ENCODE assay signal across 27 cellular contexts in genomic region chr13:90824027-90824426, GRCh38.
"Had no signal": no experiment of that assay in that cellular context is flagged by ENCODE, and none has a peak within 500 bp of the region (broad histone marks: within the 10 kb centered on the region; RNA-seq: fewer than 3 reads in every experiment).

No MANE protein-coding gene starts in this region.

- H3K27me3 Mint-ChIP-seq: activated CD4-positive, alpha-beta T cell treated with anti-CD3 and anti-CD28 coated beads, Interleukin-2, amount 10 ng/mL, durations not matched to agents 24 days and 14 days; activated T-cell treated with anti-CD3 and anti-CD28 coated beads, Interleukin-2, amount 50 U/mL, for 24 hours had no signal

- ATAC-seq: activated CD8-positive, alpha-beta T cell treated with anti-CD3 and anti-CD28 coated beads, Interleukin-2, amount 10 ng/mL, durations not matched to agents 7 days and 5 days; activated naive CD4-positive, alpha-beta T cell treated with anti-CD3 and anti-CD28 coated beads, Interleukin-2, amount 50 U/mL, for 72 hours; body of pancreas; PC-3 had no signal

- H3K27me3 ChIP-seq: adrenal gland, body of pancreas, breast epithelium, Peyer's patch, SJSA1 had no signal

- H3K4me1 Mint-ChIP-seq: activated CD4-positive, alpha-beta T cell treated with anti-CD3 and anti-CD28 coated beads, Interleukin-2, amount 10 ng/mL, durations not matched to agents 24 days and 14 days had no signal

- H3K27ac Mint-ChIP-seq: activated CD4-positive, alpha-beta T cell treated with anti-CD3 and anti-CD28 coated beads, Interleukin-2, amount 10 ng/mL, durations not matched to agents 24 days and 14 days; activated CD8-positive, alpha-beta T cell treated with anti-CD3 and anti-CD28 coated beads, Interleukin-2, amount 10 ng/mL, durations not matched to agents 7 days and 5 days; activated naive CD4-positive, alpha-beta T cell treated with anti-CD3 and anti-CD28 coated beads for 36 hours; activated naive CD4-positive, alpha-beta T cell treated with anti-CD3 and anti-CD28 coated beads, Interleukin-2, amount 50 U/mL, for 72 hours; activated T-cell treated with anti-CD3 and anti-CD28 coated beads, Interleukin-2, amount 50 U/mL, for 24 hours; activated T-helper 1 cell treated with anti-CD3 and anti-CD28 coated beads, Interleukin-12 subunit alpha, Interleukin-12 subunit beta, Interleukin-2, Interleukin-4 antibody, amounts not matched to agents 30 ng/mL and 10 ng/mL and 1 ng/mL, durations not matched to agents 14 hours and 24 hours and 36 hours; T-helper 1 cell treated with Interleukin-12 subunit alpha and Interleukin-12 subunit beta and Interleukin-4 antibody, amounts not matched to agents 30 μg/mL and 1 μg/mL, for 36 hours; T-helper 2 cell treated with Interferon-gamma antibody and Interleukin-4, amounts not matched to agents 5 μg/mL and 100 μg/mL, for 36 hours had no signal

- DNase-seq: activated CD4-positive, alpha-beta T cell treated with anti-CD3 and anti-CD28 coated beads, Interleukin-2, amount 10 ng/mL, durations not matched to agents 24 days and 14 days; activated CD4-positive, alpha-beta T cell treated with anti-CD3 and anti-CD28 coated beads, Interleukin-2, amount 50 U/mL, for 48 hours; activated CD8-positive, alpha-beta T cell treated with anti-CD3 and anti-CD28 coated beads, Interleukin-2, amount 10 ng/mL, durations not matched to agents 7 days and 5 days; activated gamma-delta T cell treated with Interleukin-2 at 50 U/mL for 16 hours; activated naive CD4-positive, alpha-beta T cell treated with anti-CD3 and anti-CD28 coated beads for 36 hours; activated T-cell treated with anti-CD3 and anti-CD28 coated beads, Interleukin-2, amount 50 U/mL, for 24 hours; adrenal gland; body of pancreas; NCI-H1105; NCI-H1436; NCI-H1694 treated with DMSO at 0.1 percent for 48 hours; NCI-H2029; NCI-H510A; NCI-H526; NCI-H748 treated with DMSO at 0.1 percent for 48 hours; NK-92 treated with Interleukin-12 subunit alpha and Interleukin-12 subunit beta, amount 100 ng/mL, for 24 hours; PC-3; Peyer's patch; RPMI8226; SHP77 treated with DMSO at 0.1 percent for 48 hours; SK-N-SH had no signal

- H3K36me3 Mint-ChIP-seq: activated naive CD4-positive, alpha-beta T cell treated with anti-CD3 and anti-CD28 coated beads, Interleukin-2, amount 50 U/mL, for 72 hours had no signal

- H3K4me1 ChIP-seq: adrenal gland, body of pancreas, breast epithelium, Peyer's patch, SJSA1 had no signal

- H3K4me3 ChIP-seq: adrenal gland, body of pancreas, breast epithelium, Peyer's patch, SJSA1 had no signal

- H3K9me3 ChIP-seq: adrenal gland, body of pancreas, breast epithelium, Peyer's patch, SJSA1, SK-N-SH had no signal

- H3K36me3 ChIP-seq: adrenal gland, breast epithelium, Peyer's patch, SJSA1 had no signal

- H3K4me3 Mint-ChIP-seq: activated CD4-positive, alpha-beta T cell treated with anti-CD3 and anti-CD28 coated beads, Interleukin-2, amount 10 ng/mL, durations not matched to agents 24 days and 14 days; activated CD8-positive, alpha-beta T cell treated with anti-CD3 and anti-CD28 coated beads, Interleukin-2, amount 10 ng/mL, durations not matched to agents 7 days and 5 days; activated naive CD4-positive, alpha-beta T cell treated with anti-CD3 and anti-CD28 coated beads for 36 hours; activated T-cell treated with anti-CD3 and anti-CD28 coated beads, Interleukin-2, amount 50 U/mL, for 24 hours; activated T-helper 1 cell treated with anti-CD3 and anti-CD28 coated beads, Interleukin-12 subunit alpha, Interleukin-12 subunit beta, Interleukin-2, Interleukin-4 antibody, amounts not matched to agents 30 ng/mL and 10 ng/mL and 1 ng/mL, durations not matched to agents 14 hours and 24 hours and 36 hours; T-helper 1 cell treated with Interleukin-12 subunit alpha and Interleukin-12 subunit beta and Interleukin-4 antibody, amounts not matched to agents 30 μg/mL and 1 μg/mL, for 36 hours; T-helper 2 cell treated with Interferon-gamma antibody and Interleukin-4, amounts not matched to agents 5 μg/mL and 100 μg/mL, for 36 hours had no signal

- H3K9me3 Mint-ChIP-seq: activated CD4-positive, alpha-beta T cell treated with anti-CD3 and anti-CD28 coated beads, Interleukin-2, amount 10 ng/mL, durations not matched to agents 24 days and 14 days; activated naive CD4-positive, alpha-beta T cell treated with anti-CD3 and anti-CD28 coated beads for 36 hours; activated T-cell treated with anti-CD3 and anti-CD28 coated beads, Interleukin-2, amount 50 U/mL, for 24 hours; T-helper 1 cell treated with Interleukin-12 subunit alpha and Interleukin-12 subunit beta and Interleukin-4 antibody, amounts not matched to agents 30 μg/mL and 1 μg/mL, for 36 hours had no signal
